In genomic region chr7:29565634-29565981, GRCh38 we compare ENCODE assay signal across 12 cellular contexts. TPM values are rescaled to one million over a fixed set of nuclear protein-coding genes. Genes with fewer than 3 reads are reported as not detected.
DNase-seq lines count a peak whose midpoint lies in the region; ATAC-seq, FAIRE-seq and TF ChIP-seq lines count a peak whose summit lies in the region.
"Had no signal": no experiment of that assay in that cellular context is flagged by ENCODE, and none has a peak within 500 bp of the region (broad histone marks: within the 10 kb centered on the region; RNA-seq: fewer than 3 reads in every experiment).

No MANE protein-coding gene starts in this region.

- H3K27me3 Mint-ChIP-seq in activated CD4-positive, alpha-beta T cell treated with anti-CD3 and anti-CD28 coated beads, Interleukin-2, amount 10 ng/mL, durations not matched to agents 24 days and 14 days = peaks cover 67% of the 10 kb centered on the region

- no peak overlapping the region for H3K23ac ChIP-seq in mesendoderm (ENCODE audit: low read length)

- no peak overlapping the region for H4K8ac ChIP-seq in mesendoderm (ENCODE audit: low read depth, low read length)

- intact Hi-C loops in activated CD4-positive, alpha-beta T cell treated with anti-CD3 and anti-CD28 coated beads, Interleukin-2, amount 10 ng/mL, durations not matched to agents 24 days and 14 days (cut with micrococcal nuclease) = loop anchor here (5.0 kb wide), 1 partner anchor 608 kb away; the partner anchor contains the start of gene TRIL
- intact Hi-C loops in aorta (cut with DNase I) = no loop called here

- no peaks in the 10 kb centered on the region for H3K79me2 ChIP-seq in mesendoderm (ENCODE audit: control insufficient read depth, insufficient read depth, low read length)

- peak overlapping the region; percentile 85 for H3K56ac ChIP-seq in mesendoderm (ENCODE audit: low read length)

- no peak overlapping the region for H4K5ac ChIP-seq in mesendoderm (ENCODE audit: low read length)

- no peak overlapping the region for H2AK5ac ChIP-seq in mesendoderm (ENCODE audit: low read length)

- no peak for TF ChIP-seq CTCF in bronchial epithelial cell (IDR thresholded peaks at IDR 0.05; ENCODE audit: insufficient read depth, low read length, severe bottlenecking)

- H3K4me3 Mint-ChIP-seq in activated CD4-positive, alpha-beta T cell treated with anti-CD3 and anti-CD28 coated beads, Interleukin-2, amount 10 ng/mL, durations not matched to agents 24 days and 14 days = peak overlapping the region; percentile 85

- H2BK15ac ChIP-seq in mesendoderm (replicated peaks; ENCODE audit: low read depth) = no peak overlapping the region

- no peaks in the 10 kb centered on the region for H3K79me1 ChIP-seq in mesendoderm (ENCODE audit: low read length)

- H2BK120ac ChIP-seq in mesendoderm (ENCODE audit: low read depth, low read length) = no peak overlapping the region

- H3K4ac ChIP-seq in mesendoderm (ENCODE audit: low read depth, low read length) = no peak overlapping the region

- peaks cover 8% of the 10 kb centered on the region for H3K4me1 Mint-ChIP-seq in activated CD4-positive, alpha-beta T cell treated with anti-CD3 and anti-CD28 coated beads, Interleukin-2, amount 10 ng/mL, durations not matched to agents 24 days and 14 days

- H3K9ac ChIP-seq in mesendoderm (ENCODE audit: low read length) (peak overlapping the region; percentile 65), subcutaneous abdominal adipose tissue (ENCODE audit: low read length in 5 of 5) (peak overlapping the region in 2 of 5 donors; percentile 18 to 56)

- H3K27me3 ChIP-seq in bronchial epithelial cell (ENCODE audit: control insufficient read depth, insufficient read depth, low read length) = no peaks in the 10 kb centered on the region
- no peaks in the 10 kb centered on the region for H3K27me3 ChIP-seq in mesendoderm (ENCODE audit: insufficient read depth, low read length, poor library complexity)
- H3K27me3 ChIP-seq in subcutaneous abdominal adipose tissue (ENCODE audit: control insufficient read depth in 5 of 5, insufficient read depth in 4 of 5, low read length in 5 of 5) = peaks cover 0 to 19% (median 15%) of the 10 kb centered on the region in 5 donors
- no peaks in the 10 kb centered on the region for H3K27me3 ChIP-seq in aorta (ENCODE audit: control insufficient read depth in 1 of 2, insufficient read depth in 2 of 2, low read length in 1 of 2)

- H2BK5ac ChIP-seq in mesendoderm (ENCODE audit: low read length) = no peak overlapping the region

- no peak for ATAC-seq in aorta (ENCODE audit: low FRiP score)
- ATAC-seq in GM18870 (IDR thresholded peaks at IDR 0.05; ENCODE audit: unreplicated experiment) = no peak

- H3K4me1 ChIP-seq in mesendoderm (ENCODE audit: control insufficient read depth, low read depth, low read length) (no peaks in the 10 kb centered on the region), subcutaneous abdominal adipose tissue (ENCODE audit: control insufficient read depth in 5 of 5, insufficient read depth in 5 of 5, low read length in 5 of 5) (peaks cover 1 to 45% (median 38%) of the 10 kb centered on the region in 5 donors), aorta (ENCODE audit: control insufficient read depth in 1 of 2, insufficient read depth in 2 of 2, low read length in 2 of 2) (no peaks in the 10 kb centered on the region)

- no CpG with 5 or more reads among the region's 13 CpGs for WGBS in mesendoderm (ENCODE audit: extremely low coverage, insufficient coverage, low lambda C conversion rate)
- 14 to 20% methylated on average over 13 of the region's 13 CpGs for WGBS in aorta, 2 donors

- H3K18ac ChIP-seq in mesendoderm (ENCODE audit: low read length) = no peak overlapping the region

- FAIRE-seq in bronchial epithelial cell (lab: Jason Lieb, UNC) = no peak

- H3K9me3 ChIP-seq in subcutaneous abdominal adipose tissue (ENCODE audit: control insufficient read depth in 5 of 5, low read length in 5 of 5) (no peaks in the 10 kb centered on the region), aorta (ENCODE audit: control insufficient read depth, low read length) (no peaks in the 10 kb centered on the region)

- no peaks in the 10 kb centered on the region for H3K36me3 ChIP-seq in bronchial epithelial cell (ENCODE audit: control insufficient read depth, insufficient read depth, low read length)
- H3K36me3 ChIP-seq in mesendoderm (ENCODE audit: control insufficient read depth, insufficient read depth, low read length) = no peaks in the 10 kb centered on the region
- H3K36me3 ChIP-seq in subcutaneous abdominal adipose tissue (ENCODE audit: control insufficient read depth in 5 of 5, insufficient read depth in 5 of 5, low read length in 5 of 5) = no peaks in the 10 kb centered on the region
- H3K36me3 ChIP-seq in aorta (ENCODE audit: control insufficient read depth in 1 of 2, insufficient read depth in 2 of 2, low read length in 1 of 2) = no peaks in the 10 kb centered on the region

- H3K27ac ChIP-seq in mesendoderm (ENCODE audit: low read depth, low read length) (no peak overlapping the region), subcutaneous abdominal adipose tissue (ENCODE audit: low read depth, low read length) (no peak overlapping the region), aorta (ENCODE audit: low read depth in 1 of 2, low read length in 2 of 2) (no peak overlapping the region)
- H3K27ac ChIP-seq: VCaP had no signal

- no peak overlapping the region for H3K27ac Mint-ChIP-seq in activated CD4-positive, alpha-beta T cell treated with anti-CD3 and anti-CD28 coated beads, Interleukin-2, amount 10 ng/mL, durations not matched to agents 24 days and 14 days

- peak overlapping the region; percentile 85 for H3K4me2 ChIP-seq in mesendoderm (ENCODE audit: low read length)

- peak overlapping the region; percentile 36 for H3K4me3 ChIP-seq in bronchial epithelial cell (ENCODE audit: low read depth, low read length)
- peak overlapping the region; percentile 22 for H3K4me3 ChIP-seq in mesendoderm (ENCODE audit: low read length)
- H3K4me3 ChIP-seq in subcutaneous abdominal adipose tissue (ENCODE audit: low read depth in 1 of 5, low read length in 5 of 5) = peak overlapping the region; percentile 55 to 88 (median 76)
- H3K4me3 ChIP-seq in aorta (ENCODE audit: low read length in 2 of 2) = peak overlapping the region in 1 of 2 donors; percentile 59

- peaks cover 5% of the 10 kb centered on the region for H3K9me3 Mint-ChIP-seq in activated CD4-positive, alpha-beta T cell treated with anti-CD3 and anti-CD28 coated beads, Interleukin-2, amount 10 ng/mL, durations not matched to agents 24 days and 14 days

- peaks cover 4% of the 10 kb centered on the region for H3K36me3 Mint-ChIP-seq in activated CD4-positive, alpha-beta T cell treated with anti-CD3 and anti-CD28 coated beads, Interleukin-2, amount 10 ng/mL, durations not matched to agents 24 days and 14 days (ENCODE audit: low read depth)

- no peak for DNase-seq in activated CD4-positive, alpha-beta T cell treated with anti-CD3 and anti-CD28 coated beads, Interleukin-2, amount 10 ng/mL, durations not matched to agents 24 days and 14 days
- no peak for DNase-seq in activated CD4-positive, alpha-beta T cell treated with anti-CD3 and anti-CD28 coated beads for 1 hour
- DNase-seq in bronchial epithelial cell (ENCODE audit: low read depth) (no peak), mesendoderm (no peak), kidney tubule cell (ENCODE audit: low spot score) (no peak), aorta (no peak)
- DNase-seq: NCI-H748 treated with DMSO at 0.1 percent for 48 hours had no signal

RNA-seq across cellular contexts. Expression of gene PRR15, which starts 2.0 kb away (rescaled TPM):
- total RNA-seq in activated CD4-positive, alpha-beta T cell treated with anti-CD3 and anti-CD28 coated beads, Interleukin-2, amount 10 ng/mL, durations not matched to agents 24 days and 14 days = not detected in 2 replicates
- 1.9 and 2.1 TPM in 2 replicates for total RNA-seq in bronchial epithelial cell
- polyA plus RNA-seq in mesendoderm (2013, experiment 1 of 2) = 10.3 TPM
- 10.0 TPM for polyA plus RNA-seq in mesendoderm (2013, experiment 2 of 2)
- 1 to 10 TPM; 1.1 to 1.6 TPM for total RNA-seq in aorta
- 10 to 100 TPM in 1 of 2 donors, under 1 TPM in 1; 0.69 to 18.4 TPM for polyA plus RNA-seq in aorta
- total RNA-seq: lung microvascular endothelial cell had no signal
- polyA plus RNA-seq: AG04450 had no signal
